1 cellular context compared by ENCODE assay signal in genomic region chr16:543301-544164, GRCh38.
A peak's percentile ranks its signal among the peaks of the same experiment; 100 is the strongest.
TF ChIP-seq lines count a peak whose summit lies in the region.

No MANE protein-coding gene starts in this region.

TF ChIP-seq in HepG2, 621 proteins besides CTCF, POLR2A, EP300 and RAD21 (continued from another document and continues in another):
- TF ChIP-seq, protein P1, sequence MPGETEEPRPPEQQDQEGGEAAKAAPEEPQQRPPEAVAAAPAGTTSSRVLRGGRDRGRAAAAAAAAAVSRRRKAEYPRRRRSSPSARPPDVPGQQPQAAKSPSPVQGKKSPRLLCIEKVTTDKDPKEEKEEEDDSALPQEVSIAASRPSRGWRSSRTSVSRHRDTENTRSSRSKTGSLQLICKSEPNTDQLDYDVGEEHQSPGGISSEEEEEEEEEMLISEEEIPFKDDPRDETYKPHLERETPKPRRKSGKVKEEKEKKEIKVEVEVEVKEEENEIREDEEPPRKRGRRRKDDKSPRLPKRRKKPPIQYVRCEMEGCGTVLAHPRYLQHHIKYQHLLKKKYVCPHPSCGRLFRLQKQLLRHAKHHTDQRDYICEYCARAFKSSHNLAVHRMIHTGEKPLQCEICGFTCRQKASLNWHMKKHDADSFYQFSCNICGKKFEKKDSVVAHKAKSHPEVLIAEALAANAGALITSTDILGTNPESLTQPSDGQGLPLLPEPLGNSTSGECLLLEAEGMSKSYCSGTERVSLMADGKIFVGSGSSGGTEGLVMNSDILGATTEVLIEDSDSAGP (CRISPR knock-in tag; IDR thresholded peaks at IDR 0.05; ENCODE audit: borderline replicate concordance), result peak; percentile 69; the same call in 1 of the 2 replicates
- TF ChIP-seq FOXJ3 (CRISPR knock-in tag; IDR thresholded peaks at IDR 0.05; ENCODE audit: borderline replicate concordance) (peak; percentile 43; the same call in 1 of the 2 replicates), ZBTB39 (CRISPR knock-in tag; IDR thresholded peaks at IDR 0.05) (0 out of 2 replicates have a peak, but pooled peaks have one; percentile 11), FOXK1 (CRISPR knock-in tag; IDR thresholded peaks at IDR 0.05; ENCODE audit: borderline replicate concordance, low read depth) (no peak), ZNF788 (CRISPR knock-in tag; IDR thresholded peaks at IDR 0.05; ENCODE audit: borderline replicate concordance) (peak; percentile 81; the same call in 1 of the 2 replicates), GZF1 (CRISPR knock-in tag; IDR thresholded peaks at IDR 0.05) (no peak; the same call in 1 of the 2 replicates), POLR2AphosphoS5 (IDR thresholded peaks at IDR 0.05; ENCODE audit: low read depth, low read length) (peak; percentile 53), RBAK (CRISPR knock-in tag; IDR thresholded peaks at IDR 0.05) (no peak), BATF2 (CRISPR knock-in tag; IDR thresholded peaks at IDR 0.05) (0 out of 2 replicates have a peak, but pooled peaks have one; percentile 39), ZBTB33 (CRISPR knock-in tag; IDR thresholded peaks at IDR 0.05) (peak; percentile 89), PATZ1 (CRISPR knock-in tag; IDR thresholded peaks at IDR 0.05) (peak; percentile 90), ZBTB38 (CRISPR knock-in tag; IDR thresholded peaks at IDR 0.05) (peak; percentile 95), FOSL2 (CRISPR knock-in tag; IDR thresholded peaks at IDR 0.05) (peak; percentile 21; the same call in 1 of the 2 replicates), ASH2L (IDR thresholded peaks at IDR 0.05; ENCODE audit: insufficient read length, low read depth, low read length) (peak; percentile 25), HDAC1 (CRISPR knock-in tag; IDR thresholded peaks at IDR 0.05) (peak; percentile 75), ATRX (CRISPR knock-in tag; IDR thresholded peaks at IDR 0.05; ENCODE audit: borderline replicate concordance) (no peak), GFI1 (CRISPR knock-in tag; IDR thresholded peaks at IDR 0.05; ENCODE audit: borderline replicate concordance) (no peak; the same call in 1 of the 2 replicates), ARNTL (CRISPR knock-in tag; IDR thresholded peaks at IDR 0.05) (peak; percentile 60; the same call in 1 of the 2 replicates), KDM6A (CRISPR knock-in tag; IDR thresholded peaks at IDR 0.05; ENCODE audit: low read depth) (peak; percentile 40; the same call in 1 of the 2 replicates), ZC3H13 (CRISPR knock-in tag; IDR thresholded peaks at IDR 0.05) (peak; percentile 74; the same call in 1 of the 2 replicates), CREM (IDR thresholded peaks at IDR 0.05) (peak; percentile 54), CREM (CRISPR knock-in tag; IDR thresholded peaks at IDR 0.05) (no peak), ZNF350 (CRISPR knock-in tag; IDR thresholded peaks at IDR 0.05; ENCODE audit: borderline replicate concordance, low read depth) (peak; percentile 50), GATAD2A (CRISPR knock-in tag; IDR thresholded peaks at IDR 0.05) (peak; percentile 89), SP5 (CRISPR knock-in tag; IDR thresholded peaks at IDR 0.05; ENCODE audit: borderline replicate concordance, low read depth) (peak; percentile 63; the same call in 1 of the 2 replicates), ZFP90 (CRISPR knock-in tag; IDR thresholded peaks at IDR 0.05; ENCODE audit: borderline replicate concordance) (0 out of 2 replicates have a peak, but pooled peaks have one; percentile 43), MED13 (CRISPR knock-in tag; IDR thresholded peaks at IDR 0.05) (no peak), ZNF839 (CRISPR knock-in tag; IDR thresholded peaks at IDR 0.05; ENCODE audit: borderline replicate concordance) (peak; percentile 17; the same call in 1 of the 2 replicates), HOXA9 (CRISPR knock-in tag; IDR thresholded peaks at IDR 0.05; ENCODE audit: borderline replicate concordance) (no peak), PAX8 (CRISPR knock-in tag; IDR thresholded peaks at IDR 0.05; ENCODE audit: borderline replicate concordance) (no peak), SP140L (CRISPR knock-in tag; IDR thresholded peaks at IDR 0.05; ENCODE audit: borderline replicate concordance) (no peak)
- TF ChIP-seq, protein P2, sequence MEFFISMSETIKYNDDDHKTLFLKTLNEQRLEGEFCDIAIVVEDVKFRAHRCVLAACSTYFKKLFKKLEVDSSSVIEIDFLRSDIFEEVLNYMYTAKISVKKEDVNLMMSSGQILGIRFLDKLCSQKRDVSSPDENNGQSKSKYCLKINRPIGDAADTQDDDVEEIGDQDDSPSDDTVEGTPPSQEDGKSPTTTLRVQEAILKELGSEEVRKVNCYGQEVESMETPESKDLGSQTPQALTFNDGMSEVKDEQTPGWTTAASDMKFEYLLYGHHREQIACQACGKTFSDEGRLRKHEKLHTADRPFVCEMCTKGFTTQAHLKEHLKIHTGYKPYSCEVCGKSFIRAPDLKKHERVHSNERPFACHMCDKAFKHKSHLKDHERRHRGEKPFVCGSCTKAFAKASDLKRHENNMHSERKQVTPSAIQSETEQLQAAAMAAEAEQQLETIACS (CRISPR knock-in tag; IDR thresholded peaks at IDR 0.05), result 0 out of 2 replicates have a peak, but pooled peaks have one; percentile 31
- TF ChIP-seq, protein P3, sequence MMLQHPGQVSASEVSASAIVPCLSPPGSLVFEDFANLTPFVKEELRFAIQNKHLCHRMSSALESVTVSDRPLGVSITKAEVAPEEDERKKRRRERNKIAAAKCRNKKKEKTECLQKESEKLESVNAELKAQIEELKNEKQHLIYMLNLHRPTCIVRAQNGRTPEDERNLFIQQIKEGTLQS (CRISPR knock-in tag; IDR thresholded peaks at IDR 0.05), result peak; percentile 81
- TF ChIP-seq, protein P4, sequence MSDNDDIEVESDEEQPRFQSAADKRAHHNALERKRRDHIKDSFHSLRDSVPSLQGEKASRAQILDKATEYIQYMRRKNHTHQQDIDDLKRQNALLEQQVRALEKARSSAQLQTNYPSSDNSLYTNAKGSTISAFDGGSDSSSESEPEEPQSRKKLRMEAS (IDR thresholded peaks at IDR 0.05), result peak; percentile 90
- TF ChIP-seq, protein P5, sequence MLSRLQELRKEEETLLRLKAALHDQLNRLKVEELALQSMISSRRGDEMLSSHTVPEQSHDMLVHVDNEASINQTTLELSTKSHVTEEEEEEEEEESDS (CRISPR knock-in tag; IDR thresholded peaks at IDR 0.05; ENCODE audit: borderline replicate concordance), result no peak
- TF ChIP-seq, protein P6, sequence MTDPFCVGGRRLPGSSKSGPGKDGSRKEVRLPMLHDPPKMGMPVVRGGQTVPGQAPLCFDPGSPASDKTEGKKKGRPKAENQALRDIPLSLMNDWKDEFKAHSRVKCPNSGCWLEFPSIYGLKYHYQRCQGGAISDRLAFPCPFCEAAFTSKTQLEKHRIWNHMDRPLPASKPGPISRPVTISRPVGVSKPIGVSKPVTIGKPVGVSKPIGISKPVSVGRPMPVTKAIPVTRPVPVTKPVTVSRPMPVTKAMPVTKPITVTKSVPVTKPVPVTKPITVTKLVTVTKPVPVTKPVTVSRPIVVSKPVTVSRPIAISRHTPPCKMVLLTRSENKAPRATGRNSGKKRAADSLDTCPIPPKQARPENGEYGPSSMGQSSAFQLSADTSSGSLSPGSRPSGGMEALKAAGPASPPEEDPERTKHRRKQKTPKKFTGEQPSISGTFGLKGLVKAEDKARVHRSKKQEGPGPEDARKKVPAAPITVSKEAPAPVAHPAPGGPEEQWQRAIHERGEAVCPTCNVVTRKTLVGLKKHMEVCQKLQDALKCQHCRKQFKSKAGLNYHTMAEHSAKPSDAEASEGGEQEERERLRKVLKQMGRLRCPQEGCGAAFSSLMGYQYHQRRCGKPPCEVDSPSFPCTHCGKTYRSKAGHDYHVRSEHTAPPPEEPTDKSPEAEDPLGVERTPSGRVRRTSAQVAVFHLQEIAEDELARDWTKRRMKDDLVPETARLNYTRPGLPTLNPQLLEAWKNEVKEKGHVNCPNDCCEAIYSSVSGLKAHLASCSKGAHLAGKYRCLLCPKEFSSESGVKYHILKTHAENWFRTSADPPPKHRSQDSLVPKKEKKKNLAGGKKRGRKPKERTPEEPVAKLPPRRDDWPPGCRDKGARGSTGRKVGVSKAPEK (CRISPR knock-in tag; IDR thresholded peaks at IDR 0.05; ENCODE audit: borderline replicate concordance), result no peak
- TF ChIP-seq, protein P7, sequence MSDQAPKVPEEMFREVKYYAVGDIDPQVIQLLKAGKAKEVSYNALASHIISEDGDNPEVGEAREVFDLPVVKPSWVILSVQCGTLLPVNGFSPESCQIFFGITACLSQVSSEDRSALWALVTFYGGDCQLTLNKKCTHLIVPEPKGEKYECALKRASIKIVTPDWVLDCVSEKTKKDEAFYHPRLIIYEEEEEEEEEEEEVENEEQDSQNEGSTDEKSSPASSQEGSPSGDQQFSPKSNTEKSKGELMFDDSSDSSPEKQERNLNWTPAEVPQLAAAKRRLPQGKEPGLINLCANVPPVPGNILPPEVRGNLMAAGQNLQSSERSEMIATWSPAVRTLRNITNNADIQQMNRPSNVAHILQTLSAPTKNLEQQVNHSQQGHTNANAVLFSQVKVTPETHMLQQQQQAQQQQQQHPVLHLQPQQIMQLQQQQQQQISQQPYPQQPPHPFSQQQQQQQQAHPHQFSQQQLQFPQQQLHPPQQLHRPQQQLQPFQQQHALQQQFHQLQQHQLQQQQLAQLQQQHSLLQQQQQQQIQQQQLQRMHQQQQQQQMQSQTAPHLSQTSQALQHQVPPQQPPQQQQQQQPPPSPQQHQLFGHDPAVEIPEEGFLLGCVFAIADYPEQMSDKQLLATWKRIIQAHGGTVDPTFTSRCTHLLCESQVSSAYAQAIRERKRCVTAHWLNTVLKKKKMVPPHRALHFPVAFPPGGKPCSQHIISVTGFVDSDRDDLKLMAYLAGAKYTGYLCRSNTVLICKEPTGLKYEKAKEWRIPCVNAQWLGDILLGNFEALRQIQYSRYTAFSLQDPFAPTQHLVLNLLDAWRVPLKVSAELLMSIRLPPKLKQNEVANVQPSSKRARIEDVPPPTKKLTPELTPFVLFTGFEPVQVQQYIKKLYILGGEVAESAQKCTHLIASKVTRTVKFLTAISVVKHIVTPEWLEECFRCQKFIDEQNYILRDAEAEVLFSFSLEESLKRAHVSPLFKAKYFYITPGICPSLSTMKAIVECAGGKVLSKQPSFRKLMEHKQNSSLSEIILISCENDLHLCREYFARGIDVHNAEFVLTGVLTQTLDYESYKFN (CRISPR knock-in tag; conservative IDR thresholded peaks at IDR 0.05), result peak; percentile 82
- TF ChIP-seq, protein P8, sequence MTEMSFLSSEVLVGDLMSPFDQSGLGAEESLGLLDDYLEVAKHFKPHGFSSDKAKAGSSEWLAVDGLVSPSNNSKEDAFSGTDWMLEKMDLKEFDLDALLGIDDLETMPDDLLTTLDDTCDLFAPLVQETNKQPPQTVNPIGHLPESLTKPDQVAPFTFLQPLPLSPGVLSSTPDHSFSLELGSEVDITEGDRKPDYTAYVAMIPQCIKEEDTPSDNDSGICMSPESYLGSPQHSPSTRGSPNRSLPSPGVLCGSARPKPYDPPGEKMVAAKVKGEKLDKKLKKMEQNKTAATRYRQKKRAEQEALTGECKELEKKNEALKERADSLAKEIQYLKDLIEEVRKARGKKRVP (CRISPR knock-in tag; IDR thresholded peaks at IDR 0.05), result 0 out of 4 replicates have a peak, but pooled peaks of 1 of the 2 experiments have one; percentile 41
